20 cellular contexts compared by ENCODE assay signal in the genomic region with DNA sequence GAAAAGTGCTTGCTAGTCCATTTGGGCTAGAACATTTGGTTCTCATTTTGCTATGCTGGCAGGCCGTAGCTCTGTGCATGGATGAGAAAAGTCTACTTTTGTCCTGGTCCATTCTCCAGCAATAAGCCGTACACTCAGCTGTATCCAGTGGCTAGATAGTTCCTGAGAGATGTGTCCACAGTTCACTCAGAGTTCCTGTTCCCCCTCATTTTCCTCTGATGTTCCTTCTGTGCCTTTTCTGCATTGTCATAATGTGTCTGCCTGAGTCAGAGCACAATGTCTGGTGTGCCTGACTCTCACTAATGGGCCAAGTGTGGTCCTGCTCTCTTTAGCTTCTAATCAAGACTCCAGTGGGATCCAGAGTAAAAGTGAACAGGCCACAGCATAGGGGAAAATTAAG.
DNase-seq lines count a peak whose midpoint lies in the region; ATAC-seq and TF ChIP-seq lines count a peak whose summit lies in the region.
"Had no signal": no experiment of that assay in that cellular context is flagged by ENCODE, and none has a peak within 500 bp of the region (broad histone marks: within the 10 kb centered on the region; RNA-seq: fewer than 3 reads in every experiment).

No MANE protein-coding gene starts in this region.

- H3K27me3 ChIP-seq in gastrocnemius medialis (no peaks in the 10 kb centered on the region), aorta (ENCODE audit: control insufficient read depth in 1 of 2, insufficient read depth in 2 of 2, low read length in 1 of 2) (no peaks in the 10 kb centered on the region)
- H3K27me3 ChIP-seq: pancreas, thyroid gland had no signal

- H3K4me3 ChIP-seq in gastrocnemius medialis: no peak overlapping the region
- no peak overlapping the region for H3K4me3 ChIP-seq in aorta (ENCODE audit: low read length in 2 of 2)
- H3K4me3 ChIP-seq: mucosa of descending colon, pancreas, thyroid gland had no signal

- no peak for TF ChIP-seq CTCF in gastrocnemius medialis (IDR thresholded peaks at IDR 0.05 in 4 of 5, conservative IDR thresholded peaks at IDR 0.05 in 1 of 5)

- no peaks in the 10 kb centered on the region for H3K9me3 ChIP-seq in gastrocnemius medialis
- H3K9me3 ChIP-seq in aorta (ENCODE audit: control insufficient read depth, low read length): no peaks in the 10 kb centered on the region
- H3K9me3 ChIP-seq: mucosa of descending colon, pancreas, thyroid gland had no signal

- TF ChIP-seq POLR2A in gastrocnemius medialis (IDR thresholded peaks at IDR 0.05): no peak

- intact Hi-C loops in gastrocnemius medialis (cut with DNase I; ENCODE audit: low total_unique reads) (no loop called here), aorta (cut with DNase I) (no loop called here)

- H3K4me1 ChIP-seq in gastrocnemius medialis: no peaks in the 10 kb centered on the region
- H3K4me1 ChIP-seq in aorta (ENCODE audit: control insufficient read depth in 1 of 2, insufficient read depth in 2 of 2, low read length in 2 of 2): no peaks in the 10 kb centered on the region
- H3K4me1 ChIP-seq: pancreas had no signal

- 79 to 86% methylated on average over 2 of the region's 2 CpGs for WGBS in aorta, 2 donors

- DNase-seq in GM04504 (ENCODE audit: low read depth) (peak; percentile 24), astrocyte of the hippocampus (ENCODE audit: low read depth, low spot score) (peak; percentile 13), kidney tubule cell (ENCODE audit: low spot score) (peak; percentile 31), gastrocnemius medialis (no peak), aorta (no peak)
- DNase-seq: activated CD4-positive, alpha-beta T cell treated with anti-CD3 and anti-CD28 coated beads, Interleukin-2, amount 10 ng/mL, durations not matched to agents 7 days and 5 days; activated naive CD4-positive, alpha-beta T cell treated with anti-CD3 and anti-CD28 coated beads, Interleukin-2, amount 10 ng/mL, durations not matched to agents 7 days and 5 days; amniotic stem cell; central memory CD4-positive, alpha-beta T cell; mucosa of descending colon; NCI-H2029; nephron progenitor cell; right cardiac atrium; stimulated activated naive CD8-positive, alpha-beta T cell treated with anti-CD3 and anti-CD28 coated beads, Interleukin-15, Interleukin-2, amounts not matched to agents 100 U/mL and 50 U/mL, for 24 hours; T-helper 9 cell; thyroid gland had no signal

- no peak overlapping the region for H3K27ac ChIP-seq in gastrocnemius medialis
- H3K27ac ChIP-seq in aorta (ENCODE audit: low read depth in 1 of 2, low read length in 2 of 2): no peak overlapping the region
- H3K27ac ChIP-seq: pancreas, thyroid gland had no signal

- in situ Hi-C loops in gastrocnemius medialis (cut with MboI; ENCODE audit: low sequenced_read_pairs in 4 of 4): no loop called here

- no peaks in the 10 kb centered on the region for H3K36me3 ChIP-seq in gastrocnemius medialis
- no peaks in the 10 kb centered on the region for H3K36me3 ChIP-seq in aorta (ENCODE audit: control insufficient read depth in 1 of 2, insufficient read depth in 2 of 2, low read length in 1 of 2)
- H3K36me3 ChIP-seq: pancreas, thyroid gland had no signal

- ATAC-seq in gastrocnemius medialis (no peak), HG03280 (IDR thresholded peaks at IDR 0.05; ENCODE audit: unreplicated experiment) (no peak), aorta (ENCODE audit: low FRiP score) (no peak), GM21737 (IDR thresholded peaks at IDR 0.05; ENCODE audit: unreplicated experiment) (no peak)
- ATAC-seq: Right ventricle myocardium inferior had no signal

Comparison
In these comparisons a context has a peak if more than half of its experiments do, and no peak if none do; other contexts are left out.
1. DNase-seq: peak in GM04504 (single experiment), astrocyte of the hippocampus (single experiment) and kidney tubule cell (single experiment); none in gastrocnemius medialis (0 of 2) and aorta (0 of 2).